ENCODE assay signal across 12 cellular contexts in genomic region chr16:56970934-56971767, GRCh38. TPM values are rescaled to one million over a fixed set of nuclear protein-coding genes. Genes with fewer than 3 reads are reported as not detected.
A peak's percentile ranks its signal among the peaks of the same experiment; 100 is the strongest.
DNase-seq lines count a peak whose midpoint lies in the region; ATAC-seq and TF ChIP-seq lines count a peak whose summit lies in the region.
"Had no signal": no experiment of that assay in that cellular context is flagged by ENCODE, and none has a peak within 500 bp of the region (broad histone marks: within the 10 kb centered on the region; RNA-seq: fewer than 3 reads in every experiment).

No MANE protein-coding gene starts in this region.

- peaks cover 0 to 8% (median 2%) of the 10 kb centered on the region in 3 donors for H3K27me3 Mint-ChIP-seq in immature natural killer cell (ENCODE audit: low read depth in 3 of 3)

- H3K27ac Mint-ChIP-seq in immature natural killer cell: peak overlapping the region in 1 of 6 donors; percentile 21
- H3K27ac Mint-ChIP-seq: T-helper 2 cell treated with Interferon-gamma antibody and Interleukin-4, amounts not matched to agents 5 μg/mL and 100 μg/mL, for 36 hours had no signal

- in situ Hi-C loops in GM13977 (cut with MboI; ENCODE audit: low pct_unique_long_range_greater_than_20kb, low sequenced_read_pairs, unreplicated experiment) (no loop called here), transverse colon (cut with MboI; ENCODE audit: low pct_ligation_motif_present in 1 of 4, low pct_unique_long_range_greater_than_20kb in 1 of 4, low sequenced_read_pairs in 3 of 4) (loop anchor here in 3 of 4 donors (10.0 to 25.0 kb wide), 2 partner anchors 74 to 191 kb away; no protein-coding TSS in a partner anchor)

- H3K4me1 Mint-ChIP-seq in immature natural killer cell: peaks cover 1 to 5% of the 10 kb centered on the region in 2 donors

- 53 to 60% methylated on average over 1 to 8 of the region's 8 CpGs for WGBS in transverse colon (ENCODE audit: low coverage in 1 of 2), 2 donors

- H3K36me3 ChIP-seq in transverse colon (no peaks in the 10 kb centered on the region), MM.1S (replicated peaks; ENCODE audit: insufficient read depth, low read length) (no peaks in the 10 kb centered on the region)

- no peak for TF ChIP-seq POLR2A in transverse colon (IDR thresholded peaks at IDR 0.05)

- H3K36me3 Mint-ChIP-seq in immature natural killer cell: no peaks in the 10 kb centered on the region

- peaks cover 6% of the 10 kb centered on the region; the same call in 1 of the 2 replicates for H3F3A ChIP-seq in MM.1S (ENCODE audit: insufficient read depth, low read length)

- TF ChIP-seq EP300 in transverse colon (IDR thresholded peaks at IDR 0.05; ENCODE audit: low read depth): no peak

- H3K4me1 ChIP-seq in transverse colon (peaks cover 0 to 3% (median 0%) of the 10 kb centered on the region in 4 donors), MM.1S (ENCODE audit: low read length) (peaks cover 15% of the 10 kb centered on the region)
- H3K4me1 ChIP-seq: testis had no signal

- no peaks in the 10 kb centered on the region for H3K9me3 ChIP-seq in transverse colon
- H3K9me3 ChIP-seq in MM.1S (replicated peaks; ENCODE audit: insufficient read depth, low read length): no peaks in the 10 kb centered on the region
- H3K9me3 ChIP-seq: testis had no signal

- peak; percentile 57 for DNase-seq in GM13977 (ENCODE audit: low spot score)
- peak; percentile 86 for DNase-seq in fibroblast of the aortic adventitia (ENCODE audit: low read depth)
- DNase-seq in immature natural killer cell: no peak
- DNase-seq in transverse colon: no peak
- DNase-seq in MM.1S: no peak
- no peak for DNase-seq in activated effector memory CD4-positive, alpha-beta T cell treated with anti-CD3 and anti-CD28 coated beads, Interleukin-2, amount 50 U/mL, for 16 hours
- DNase-seq: NCI-H1417 treated with DMSO at 0.1 percent for 48 hours, testis had no signal

- H3K9me2 ChIP-seq in MM.1S (replicated peaks; ENCODE audit: insufficient read depth, low read length): no peaks in the 10 kb centered on the region

- H3K4me2 ChIP-seq in MM.1S (ENCODE audit: low read depth, low read length): no peak overlapping the region

- no peak overlapping the region for H2AFZ ChIP-seq in MM.1S (ENCODE audit: low read length)

- H3K4me3 ChIP-seq in fibroblast of the aortic adventitia (ENCODE audit: low read depth, low read length): no peak overlapping the region
- no peak overlapping the region for H3K4me3 ChIP-seq in transverse colon
- H3K4me3 ChIP-seq in MM.1S (ENCODE audit: low read length): no peak overlapping the region
- H3K4me3 ChIP-seq: testis had no signal

- no peak overlapping the region for H3K9ac ChIP-seq in MM.1S (ENCODE audit: low read length)

- TF ChIP-seq CTCF in GM13977 (IDR thresholded peaks at IDR 0.05; ENCODE audit: extremely low read depth, insufficient read depth, missing control alignments) (peak; percentile 17), fibroblast of the aortic adventitia (IDR thresholded peaks at IDR 0.05; ENCODE audit: insufficient read depth, low read length) (no peak), transverse colon (IDR thresholded peaks at IDR 0.05) (no peak), MM.1S (IDR thresholded peaks at IDR 0.05; ENCODE audit: low read length) (no peak)

- no peaks in the 10 kb centered on the region for H3K79me2 ChIP-seq in MM.1S (ENCODE audit: low read length)

- no peaks in the 10 kb centered on the region for H4K20me1 ChIP-seq in MM.1S (ENCODE audit: insufficient read depth, low read length)

- no peaks in the 10 kb centered on the region for H3K9me3 Mint-ChIP-seq in immature natural killer cell
- H3K9me3 Mint-ChIP-seq: T-helper 2 cell treated with Interferon-gamma antibody and Interleukin-4, amounts not matched to agents 5 μg/mL and 100 μg/mL, for 36 hours had no signal

- ATAC-seq in GM21515 (IDR thresholded peaks at IDR 0.05; ENCODE audit: unreplicated experiment) (peak; percentile 53), HG03378 (IDR thresholded peaks at IDR 0.05; ENCODE audit: unreplicated experiment) (peak; percentile 80)

- H3K4me3 Mint-ChIP-seq in immature natural killer cell: no peak overlapping the region
- H3K4me3 Mint-ChIP-seq: T-helper 2 cell treated with Interferon-gamma antibody and Interleukin-4, amounts not matched to agents 5 μg/mL and 100 μg/mL, for 36 hours had no signal

- no peaks in the 10 kb centered on the region for H3K27me3 ChIP-seq in transverse colon
- peaks cover 10% of the 10 kb centered on the region; the same call in 1 of the 2 replicates for H3K27me3 ChIP-seq in MM.1S (replicated peaks; ENCODE audit: insufficient read depth, low read length)
- H3K27me3 ChIP-seq: testis had no signal

- intact Hi-C loops in transverse colon (cut with DNase I; ENCODE audit: low total_unique reads): no loop called here

- H3K27ac ChIP-seq in transverse colon: no peak overlapping the region
- no peak overlapping the region for H3K27ac ChIP-seq in MM.1S (ENCODE audit: low read length)
- H3K27ac ChIP-seq: testis had no signal

RNA-seq across cellular contexts. Expression of gene CETP, which starts 9.4 kb away (rescaled TPM):
- not detected in 2 replicates for total RNA-seq in fibroblast of the aortic adventitia (ENCODE audit: low replicate concordance)
- under 1 TPM in 1 of 3 donors, not detected in 2; 0.22 TPM for polyA plus RNA-seq in immature natural killer cell
- total RNA-seq in transverse colon: under 1 TPM in 1 of 4 donors, not detected in 3; 0.55 TPM
- total RNA-seq: G401 had no signal

RNA-seq across cellular contexts. Expression of gene NLRC5, which starts 18.2 kb away (rescaled TPM):
- total RNA-seq in fibroblast of the aortic adventitia (ENCODE audit: low replicate concordance) (13.0 and 31.0 TPM in 2 replicates), transverse colon (100 to 1,000 TPM in 1 of 4 donors, 10 to 100 TPM in 3; 59.4 to 171 (median 73.6) TPM)
- polyA plus RNA-seq in immature natural killer cell: 100 to 1,000 TPM in 1 of 3 donors, 10 to 100 TPM in 2; 18.2 to 151 (median 32.8) TPM

RNA-seq across cellular contexts. Expression of gene HERPUD1, which starts 39.2 kb away (rescaled TPM):
- total RNA-seq in fibroblast of the aortic adventitia (ENCODE audit: low replicate concordance) (34.0 and 151 TPM in 2 replicates), transverse colon (100 to 1,000 TPM in 3 of 4 donors, 10 to 100 TPM in 1; 64.1 to 335 (median 186) TPM)
- 100 to 1,000 TPM in 2 of 3 donors, 10 to 100 TPM in 1; 89.0 to 157 (median 120) TPM for polyA plus RNA-seq in immature natural killer cell

Comparison
In these comparisons a context has a peak if more than half of its experiments do, and no peak if none do; other contexts are left out.
1. DNase-seq: peak in GM13977 (single experiment) and fibroblast of the aortic adventitia (single experiment); none in immature natural killer cell (0 of 3), transverse colon (single experiment), MM.1S (single experiment) and activated effector memory CD4-positive, alpha-beta T cell treated with anti-CD3 and anti-CD28 coated beads, Interleukin-2, amount 50 U/mL, for 16 hours (single experiment).